In genomic region chr5:59040007-59040803, GRCh38 we compare ENCODE assay signal across 7 cellular contexts.
A peak's percentile ranks its signal among the peaks of the same experiment; 100 is the strongest.
DNase-seq lines count a peak whose midpoint lies in the region; ATAC-seq and TF ChIP-seq lines count a peak whose summit lies in the region.

No MANE protein-coding gene starts in this region.

- no peaks in the 10 kb centered on the region for H3K27me3 Mint-ChIP-seq in activated CD4-positive, alpha-beta memory T cell treated with anti-CD3 and anti-CD28 coated beads, Interleukin-2, amount 10 ng/mL, durations not matched to agents 7 days and 5 days

- H3K36me3 Mint-ChIP-seq in activated CD4-positive, alpha-beta memory T cell treated with anti-CD3 and anti-CD28 coated beads, Interleukin-2, amount 10 ng/mL, durations not matched to agents 7 days and 5 days (ENCODE audit: low read depth): peaks cover 50% of the 10 kb centered on the region
- peaks cover 45% of the 10 kb centered on the region for H3K36me3 Mint-ChIP-seq in stimulated activated effector memory CD8-positive, alpha-beta T cell treated with anti-CD3 and anti-CD28 coated beads, Interleukin-12 subunit alpha, Interleukin-12 subunit beta, amount 100 ng/mL, for 72 hours

- H3K27ac ChIP-seq in IMR-90 (ENCODE audit: insufficient read depth, low read length): no peak overlapping the region; the same call in 1 of the 2 replicates
- H3K27ac ChIP-seq in hepatocyte: peak overlapping the region; percentile 77

- no peak overlapping the region for H2BK120ac ChIP-seq in IMR-90 (ENCODE audit: low read depth, low read length)

- H3K27ac Mint-ChIP-seq in activated CD4-positive, alpha-beta memory T cell treated with anti-CD3 and anti-CD28 coated beads, Interleukin-2, amount 10 ng/mL, durations not matched to agents 7 days and 5 days: peak overlapping the region; percentile 97
- H3K27ac Mint-ChIP-seq in stimulated activated effector memory CD8-positive, alpha-beta T cell treated with anti-CD3 and anti-CD28 coated beads, Interleukin-12 subunit alpha, Interleukin-12 subunit beta, amount 100 ng/mL, for 72 hours: peak overlapping the region; percentile 96

- no peaks in the 10 kb centered on the region; the same call in 1 of the 2 replicates for H4K20me1 ChIP-seq in IMR-90 (ENCODE audit: insufficient read depth, low read length)
- H4K20me1 ChIP-seq in hepatocyte (ENCODE audit: insufficient read depth, poor library complexity, severe bottlenecking): no peaks in the 10 kb centered on the region

- H3K9me1 ChIP-seq in IMR-90 (ENCODE audit: insufficient read depth, low read length): 0 out of 2 replicates have a peak, but pooled peaks cover 3% of the 10 kb centered on the region

- H3K9me3 Mint-ChIP-seq in activated CD4-positive, alpha-beta memory T cell treated with anti-CD3 and anti-CD28 coated beads, Interleukin-2, amount 10 ng/mL, durations not matched to agents 7 days and 5 days: no peaks in the 10 kb centered on the region
- no peaks in the 10 kb centered on the region for H3K9me3 Mint-ChIP-seq in stimulated activated effector memory CD8-positive, alpha-beta T cell treated with anti-CD3 and anti-CD28 coated beads, Interleukin-12 subunit alpha, Interleukin-12 subunit beta, amount 100 ng/mL, for 72 hours

- H3K27me3 ChIP-seq in IMR-90 (ENCODE audit: control insufficient read depth, insufficient read depth, low read length) (no peaks in the 10 kb centered on the region), hepatocyte (no peaks in the 10 kb centered on the region)

- no peaks in the 10 kb centered on the region for H3K9me3 ChIP-seq in IMR-90 (ENCODE audit: control insufficient read depth, insufficient read depth, low read length)
- no peaks in the 10 kb centered on the region for H3K9me3 ChIP-seq in hepatocyte (ENCODE audit: low read depth)

- no peak for TF ChIP-seq POLR2A in IMR-90 (IDR thresholded peaks at IDR 0.05; ENCODE audit: low read depth, low read length)

- no peak overlapping the region; the same call in 1 of the 2 replicates for H3K56ac ChIP-seq in IMR-90 (ENCODE audit: extremely low read depth, insufficient read depth, low read length)

- TF ChIP-seq RAD21 in IMR-90 (IDR thresholded peaks at IDR 0.05; ENCODE audit: low read length): no peak

- CTCF ChIA-PET in IMR-90 (lab: Yijun Ruan, JAX): no interaction called here
- CTCF ChIA-PET in activated CD4-positive, alpha-beta memory T cell treated with anti-CD3 and anti-CD28 coated beads, Interleukin-2, amount 10 ng/mL, durations not matched to agents 7 days and 5 days (lab: Charles Lee): interaction anchor here (0.9 to 3.1 kb wide), 7 partner anchors 8 to 134 kb away, joined by 3 to 17 read pairs (median 7); no protein-coding TSS in a partner anchor

- H3K4me1 ChIP-seq in IMR-90 (ENCODE audit: control insufficient read depth, insufficient read depth, low read length) (peaks cover 7% of the 10 kb centered on the region), hepatocyte (ENCODE audit: insufficient read depth) (peaks cover 14% of the 10 kb centered on the region)

- H3K4me2 ChIP-seq in IMR-90 (ENCODE audit: low read depth, low read length): peak overlapping the region; percentile 37; the same call in 1 of the 2 replicates
- peak overlapping the region; percentile 88 for H3K4me2 ChIP-seq in hepatocyte

- in situ Hi-C loops in IMR-90 (cut with MboI; ENCODE audit: low sequenced_read_pairs): no loop called here

- H2BK20ac ChIP-seq in IMR-90 (ENCODE audit: low read depth, low read length): no peak overlapping the region

- intact Hi-C loops in IMR-90 (cut with micrococcal nuclease): loop anchor here (2.0 kb wide), 1 partner anchor 23 kb away; no protein-coding TSS in a partner anchor

- no peak overlapping the region for H3K14ac ChIP-seq in IMR-90 (replicated peaks; ENCODE audit: low read depth, low read length)

- H2BK15ac ChIP-seq in IMR-90 (ENCODE audit: low read depth, low read length): peak overlapping the region; percentile 13; the same call in 1 of the 3 replicates

- no peak overlapping the region for H2AK9ac ChIP-seq in IMR-90 (replicated peaks; ENCODE audit: low read depth, low read length, poor library complexity)

- no peak overlapping the region for H2AK5ac ChIP-seq in IMR-90 (ENCODE audit: low read depth, low read length)

- WGBS in IMR-90 (ENCODE audit: extremely low coverage in 2 of 2, insufficient read length in 1 of 2), 2 experiments: no CpG with 5 or more reads among the region's 14 CpGs
- 28% methylated on average over 14 of the region's 14 CpGs for WGBS in hepatocyte (ENCODE audit: low lambda C conversion rate, missing lambda C conversion rate)

- DNase-seq in IMR-90: no peak
- DNase-seq in activated CD4-positive, alpha-beta memory T cell treated with anti-CD3 and anti-CD28 coated beads, Interleukin-2, amount 10 ng/mL, durations not matched to agents 7 days and 5 days: no peak
- no peak for DNase-seq in hepatocyte (ENCODE audit: low spot score)
- no peak for DNase-seq in stimulated activated effector memory CD8-positive, alpha-beta T cell treated with anti-CD3 and anti-CD28 coated beads, Interleukin-12 subunit alpha, Interleukin-12 subunit beta, amount 100 ng/mL, for 72 hours (ENCODE audit: low spot score in 2 of 2)
- no peak for DNase-seq in NCI-H82 (lab: John Stamatoyannopoulos, UW)
- DNase-seq in hepatic stellate cell (ENCODE audit: low spot score): no peak

- H3K18ac ChIP-seq in IMR-90 (ENCODE audit: low read depth, low read length): peak overlapping the region; percentile 10; the same call in 1 of the 2 replicates

- POLR2A ChIA-PET in IMR-90 (lab: Charles Lee; ENCODE audit: unreplicated experiment): interaction anchor here (0.6 kb wide), 1 partner anchor 30 kb away, joined by 3 read pairs; no protein-coding TSS in a partner anchor
- POLR2A ChIA-PET in activated CD4-positive, alpha-beta memory T cell treated with anti-CD3 and anti-CD28 coated beads, Interleukin-2, amount 10 ng/mL, durations not matched to agents 7 days and 5 days (lab: Charles Lee): interaction anchor here (0.8 to 3.0 kb wide), 13 partner anchors 12 to 134 kb away, joined by 3 to 75 read pairs (median 11); no protein-coding TSS in a partner anchor

- H3K9me2 ChIP-seq in hepatocyte (replicated peaks; ENCODE audit: insufficient read depth): no peaks in the 10 kb centered on the region

- no peaks in the 10 kb centered on the region for H3K36me3 ChIP-seq in IMR-90 (ENCODE audit: control insufficient read depth, insufficient read depth, low read length)
- H3K36me3 ChIP-seq in hepatocyte (replicated peaks; ENCODE audit: insufficient read depth, low read depth): no peaks in the 10 kb centered on the region

- dilution Hi-C loops in IMR-90 (cut with HindIII; ENCODE audit: low sequenced_read_pairs, unreplicated experiment): no loop called here

- no peak overlapping the region for H3K9ac ChIP-seq in IMR-90 (ENCODE audit: low read depth, low read length)

- no peak overlapping the region for H3K23ac ChIP-seq in IMR-90 (ENCODE audit: low read depth, low read length)

- no TSS peak for BruUV-seq in IMR-90 (replicated peaks; lab: Mats Ljungman, UMichigan)

- H4K8ac ChIP-seq in IMR-90 (ENCODE audit: low read depth in 2 of 2, low read length in 2 of 2): peak overlapping the region in 1 of 2 experiments; percentile 33; a peak in 1 of 4 replicates

- H2AFZ ChIP-seq in IMR-90 (replicated peaks; ENCODE audit: low read length, poor library complexity): peak overlapping the region; percentile 95
- H2AFZ ChIP-seq in hepatocyte: peak overlapping the region; percentile 63

- H3K4me3 Mint-ChIP-seq in activated CD4-positive, alpha-beta memory T cell treated with anti-CD3 and anti-CD28 coated beads, Interleukin-2, amount 10 ng/mL, durations not matched to agents 7 days and 5 days: peak overlapping the region; percentile 84
- H3K4me3 Mint-ChIP-seq in stimulated activated effector memory CD8-positive, alpha-beta T cell treated with anti-CD3 and anti-CD28 coated beads, Interleukin-12 subunit alpha, Interleukin-12 subunit beta, amount 100 ng/mL, for 72 hours: peak overlapping the region; percentile 87

- no peak overlapping the region for H3K4ac ChIP-seq in IMR-90 (ENCODE audit: low read depth, low read length)

- peaks cover 3 to 24% of the 10 kb centered on the region in 2 experiments for H3K79me1 ChIP-seq in IMR-90 (ENCODE audit: low read depth in 1 of 2, low read length in 2 of 2)

- peaks cover 39% of the 10 kb centered on the region for H3K4me1 Mint-ChIP-seq in activated CD4-positive, alpha-beta memory T cell treated with anti-CD3 and anti-CD28 coated beads, Interleukin-2, amount 10 ng/mL, durations not matched to agents 7 days and 5 days
- H3K4me1 Mint-ChIP-seq in stimulated activated effector memory CD8-positive, alpha-beta T cell treated with anti-CD3 and anti-CD28 coated beads, Interleukin-12 subunit alpha, Interleukin-12 subunit beta, amount 100 ng/mL, for 72 hours: peaks cover 19% of the 10 kb centered on the region

- TF ChIP-seq CTCF in IMR-90 (conservative IDR thresholded peaks at IDR 0.05; ENCODE audit: low read depth, low read length): no peak
- no peak for TF ChIP-seq CTCF in hepatocyte (IDR thresholded peaks at IDR 0.05; ENCODE audit: poor library complexity)

- no peak overlapping the region; the same call in 1 of the 2 replicates for H4K91ac ChIP-seq in IMR-90 (ENCODE audit: insufficient read depth, low read depth, low read length)

- no peak overlapping the region for H4K5ac ChIP-seq in IMR-90 (ENCODE audit: low read depth, low read length)

- ATAC-seq in IMR-90 (ENCODE audit: low read depth) (no peak), HG03354 (IDR thresholded peaks at IDR 0.05; ENCODE audit: poor library complexity, severe bottlenecking, unreplicated experiment) (no peak)
- no peak for ATAC-seq in stimulated activated effector memory CD8-positive, alpha-beta T cell treated with anti-CD3 and anti-CD28 coated beads, Interleukin-12 subunit alpha, Interleukin-12 subunit beta, amount 100 ng/mL, for 72 hours

- H3K4me3 ChIP-seq in IMR-90 (ENCODE audit: insufficient read depth, low read depth, low read length) (peak overlapping the region; percentile 99), hepatocyte (peak overlapping the region; percentile 57)

- H3K79me2 ChIP-seq in hepatocyte: peaks cover 27% of the 10 kb centered on the region

- H2BK5ac ChIP-seq in IMR-90 (ENCODE audit: low read depth, low read length, poor library complexity, severe bottlenecking): peak overlapping the region; percentile 31

TF ChIP-seq in IMR-90, 13 proteins besides CTCF, POLR2A, EP300 and RAD21:
- TF ChIP-seq MXI1 (IDR thresholded peaks at IDR 0.05; ENCODE audit: borderline replicate concordance, low read depth, low read length): no peak
- TF ChIP-seq CEBPB (IDR thresholded peaks at IDR 0.05; ENCODE audit: low read depth, low read length): peak; percentile 21; the same call in 1 of the 2 replicates
- TF ChIP-seq CHD1 (IDR thresholded peaks at IDR 0.05; ENCODE audit: low read depth, low read length): no peak
- no peak for TF ChIP-seq MAFK (IDR thresholded peaks at IDR 0.05; ENCODE audit: low read depth, low read length)
- TF ChIP-seq RCOR1 (IDR thresholded peaks at IDR 0.05; ENCODE audit: insufficient replicate concordance, low read length): no peak
TF ChIP-seq in IMR-90: peak in this region for 1.
